In genomic region chr1:63326106-63326472, GRCh38 we compare ENCODE assay signal across 1 cellular context.
TF ChIP-seq lines count a peak whose summit lies in the region.

No MANE protein-coding gene starts in this region.

TF ChIP-seq in WTC11, 78 proteins besides CTCF, POLR2A, EP300 and RAD21 (continued from another document):
- TF ChIP-seq IRF1 (CRISPR knock-in tag; IDR thresholded peaks at IDR 0.05) (no peak), CREB1 (CRISPR knock-in tag; IDR thresholded peaks at IDR 0.05) (no peak)
